10 cellular contexts compared by ENCODE assay signal in the genomic region with DNA sequence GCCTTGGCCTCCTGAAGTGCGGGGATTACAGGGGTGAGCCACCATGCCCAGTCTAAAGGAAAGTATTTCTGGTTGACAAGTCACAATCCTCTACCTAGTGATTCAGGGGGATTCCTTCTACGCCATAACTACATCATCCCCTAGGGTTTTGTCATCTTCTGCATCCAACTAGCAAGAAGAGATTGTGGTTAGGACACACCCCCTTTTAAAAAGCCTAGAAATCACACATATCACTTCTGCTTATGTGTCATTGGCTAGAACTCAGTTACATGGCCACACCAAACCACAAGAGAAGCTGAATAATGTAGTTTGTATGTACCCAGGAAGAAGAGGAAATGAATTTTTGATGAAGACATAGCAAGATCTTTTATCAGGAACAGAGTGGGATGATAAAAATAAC. TPM values are rescaled to one million over a fixed set of nuclear protein-coding genes. Genes with fewer than 3 reads are reported as not detected.
A peak's percentile ranks its signal among the peaks of the same experiment; 100 is the strongest.
DNase-seq lines count a peak whose midpoint lies in the region; ATAC-seq and TF ChIP-seq lines count a peak whose summit lies in the region.
"Had no signal": no experiment of that assay in that cellular context is flagged by ENCODE, and none has a peak within 500 bp of the region (broad histone marks: within the 10 kb centered on the region; RNA-seq: fewer than 3 reads in every experiment).

No MANE protein-coding gene starts in this region.

- no peaks in the 10 kb centered on the region for H3K27me3 Mint-ChIP-seq in activated naive CD4-positive, alpha-beta T cell treated with anti-CD3 and anti-CD28 coated beads, Interleukin-2, amount 10 ng/mL, durations not matched to agents 7 days and 5 days
- no peaks in the 10 kb centered on the region for H3K27me3 Mint-ChIP-seq in nephron progenitor cell (ENCODE audit: low read depth, poor library complexity)

- H3K4me3 ChIP-seq in fibroblast of mammary gland (ENCODE audit: control insufficient read depth, low read depth, low read length), result no peak overlapping the region

- TF ChIP-seq CTCF in fibroblast of mammary gland (conservative IDR thresholded peaks at IDR 0.05; ENCODE audit: control insufficient read depth, insufficient read depth, low read depth, low read length) (no peak), nephron progenitor cell (IDR thresholded peaks at IDR 0.05) (no peak)

- H3K9me3 Mint-ChIP-seq in activated naive CD4-positive, alpha-beta T cell treated with anti-CD3 and anti-CD28 coated beads, Interleukin-2, amount 50 U/mL, for 72 hours, result peaks cover 0 to under 1% of the 10 kb centered on the region in 2 donors
- no peaks in the 10 kb centered on the region for H3K9me3 Mint-ChIP-seq in activated naive CD4-positive, alpha-beta T cell treated with anti-CD3 and anti-CD28 coated beads, Interleukin-2, amount 10 ng/mL, durations not matched to agents 7 days and 5 days
- no peaks in the 10 kb centered on the region for H3K9me3 Mint-ChIP-seq in nephron progenitor cell
- H3K9me3 Mint-ChIP-seq: activated T-helper 1 cell treated with anti-CD3 and anti-CD28 coated beads, Interleukin-12 subunit alpha, Interleukin-12 subunit beta, Interleukin-2, Interleukin-4 antibody, amounts not matched to agents 30 ng/mL and 10 ng/mL and 1 ng/mL, durations not matched to agents 14 hours and 24 hours and 36 hours had no signal

- CTCF ChIA-PET in activated naive CD4-positive, alpha-beta T cell treated with anti-CD3 and anti-CD28 coated beads, Interleukin-2, amount 10 ng/mL, durations not matched to agents 7 days and 5 days (lab: Charles Lee), result no interaction called here

- H3K4me3 Mint-ChIP-seq in activated naive CD4-positive, alpha-beta T cell treated with anti-CD3 and anti-CD28 coated beads, Interleukin-2, amount 10 ng/mL, durations not matched to agents 7 days and 5 days, result no peak overlapping the region
- no peak overlapping the region for H3K4me3 Mint-ChIP-seq in nephron progenitor cell
- H3K4me3 Mint-ChIP-seq: activated T-helper 1 cell treated with anti-CD3 and anti-CD28 coated beads, Interleukin-12 subunit alpha, Interleukin-12 subunit beta, Interleukin-2, Interleukin-4 antibody, amounts not matched to agents 30 ng/mL and 10 ng/mL and 1 ng/mL, durations not matched to agents 14 hours and 24 hours and 36 hours had no signal

- DNase-seq in activated naive CD4-positive, alpha-beta T cell treated with anti-CD3 and anti-CD28 coated beads, Interleukin-2, amount 50 U/mL, for 72 hours (ENCODE audit: low spot score in 2 of 2), result no peak
- DNase-seq in activated naive CD4-positive, alpha-beta T cell treated with anti-CD3 and anti-CD28 coated beads, Interleukin-2, amount 10 ng/mL, durations not matched to agents 7 days and 5 days, result no peak
- DNase-seq in OCI-M1 (lab: John Stamatoyannopoulos, UW), result peak; percentile 82
- peak; percentile 87 for DNase-seq in fibroblast of mammary gland (ENCODE audit: low read depth)
- no peak for DNase-seq in NCI-H187 treated with DMSO at 0.1 percent for 48 hours (lab: John Stamatoyannopoulos, UW)
- DNase-seq in effector CD4-positive, alpha-beta T cell, result no peak
- DNase-seq in nephron progenitor cell, result no peak
- DNase-seq in activated naive CD4-positive, alpha-beta T cell treated with Interleukin-2 at 50 U/mL for 16 hours, result no peak
- DNase-seq: NCI-H1694 treated with DMSO at 0.1 percent for 48 hours had no signal

- H3K4me1 Mint-ChIP-seq in activated naive CD4-positive, alpha-beta T cell treated with anti-CD3 and anti-CD28 coated beads, Interleukin-2, amount 10 ng/mL, durations not matched to agents 7 days and 5 days, result no peaks in the 10 kb centered on the region
- H3K4me1 Mint-ChIP-seq in nephron progenitor cell, result no peaks in the 10 kb centered on the region

- peak; percentile 39 to 68 for ATAC-seq in activated naive CD4-positive, alpha-beta T cell treated with anti-CD3 and anti-CD28 coated beads, Interleukin-2, amount 50 U/mL, for 72 hours

- H3K27ac Mint-ChIP-seq in activated naive CD4-positive, alpha-beta T cell treated with anti-CD3 and anti-CD28 coated beads, Interleukin-2, amount 50 U/mL, for 72 hours, result no peak overlapping the region
- no peak overlapping the region for H3K27ac Mint-ChIP-seq in activated naive CD4-positive, alpha-beta T cell treated with anti-CD3 and anti-CD28 coated beads, Interleukin-2, amount 10 ng/mL, durations not matched to agents 7 days and 5 days
- H3K27ac Mint-ChIP-seq in nephron progenitor cell, result no peak overlapping the region
- H3K27ac Mint-ChIP-seq: activated T-helper 1 cell treated with anti-CD3 and anti-CD28 coated beads, Interleukin-12 subunit alpha, Interleukin-12 subunit beta, Interleukin-2, Interleukin-4 antibody, amounts not matched to agents 30 ng/mL and 10 ng/mL and 1 ng/mL, durations not matched to agents 14 hours and 24 hours and 36 hours had no signal

- H3K36me3 Mint-ChIP-seq in activated naive CD4-positive, alpha-beta T cell treated with anti-CD3 and anti-CD28 coated beads, Interleukin-2, amount 50 U/mL, for 72 hours, result no peaks in the 10 kb centered on the region
- no peaks in the 10 kb centered on the region for H3K36me3 Mint-ChIP-seq in activated naive CD4-positive, alpha-beta T cell treated with anti-CD3 and anti-CD28 coated beads, Interleukin-2, amount 10 ng/mL, durations not matched to agents 7 days and 5 days
- H3K36me3 Mint-ChIP-seq in nephron progenitor cell (ENCODE audit: low read depth), result no peaks in the 10 kb centered on the region

RNA-seq across cellular contexts. Expression of a gene that starts 14.7 kb away (rescaled TPM):
- 10 to 100 TPM; 19.6 to 28.0 TPM for total RNA-seq in activated naive CD4-positive, alpha-beta T cell treated with anti-CD3 and anti-CD28 coated beads, Interleukin-2, amount 50 U/mL, for 72 hours

Comparison
In these comparisons a context has a peak if more than half of its experiments do, and no peak if none do; other contexts are left out.
1. DNase-seq: peak in OCI-M1 (single experiment) and fibroblast of mammary gland (single experiment); none in activated naive CD4-positive, alpha-beta T cell treated with anti-CD3 and anti-CD28 coated beads, Interleukin-2, amount 50 U/mL, for 72 hours (0 of 2), activated naive CD4-positive, alpha-beta T cell treated with anti-CD3 and anti-CD28 coated beads, Interleukin-2, amount 10 ng/mL, durations not matched to agents 7 days and 5 days (single experiment), NCI-H187 treated with DMSO at 0.1 percent for 48 hours (single experiment), effector CD4-positive, alpha-beta T cell (single experiment), nephron progenitor cell (single experiment) and activated naive CD4-positive, alpha-beta T cell treated with Interleukin-2 at 50 U/mL for 16 hours (single experiment).